In the genomic region with DNA sequence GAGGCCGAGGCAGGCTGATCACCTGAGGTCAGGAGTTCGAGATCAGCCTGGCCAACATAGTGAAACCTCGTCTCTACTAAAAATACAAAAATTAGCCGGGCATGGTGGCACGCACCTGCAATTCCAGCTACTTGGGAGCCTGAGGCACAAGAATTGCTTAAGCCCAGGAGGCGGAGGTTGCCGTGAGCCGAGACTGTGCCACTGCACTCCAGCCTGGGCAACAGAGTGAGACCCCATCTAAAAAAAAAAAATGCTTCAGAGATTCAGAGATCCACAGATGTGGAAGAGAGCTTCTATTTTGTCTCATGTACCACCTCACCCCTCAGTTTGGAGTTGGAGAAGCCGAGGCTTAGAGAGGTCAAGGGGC, we compare ENCODE assay signal across 6 cellular contexts. TPM values are rescaled to one million over a fixed set of nuclear protein-coding genes. Genes with fewer than 3 reads are reported as not detected.
DNase-seq lines count a peak whose midpoint lies in the region; ATAC-seq and TF ChIP-seq lines count a peak whose summit lies in the region.
"Not testable (repeated sequence)": the region's sequence is repeated elsewhere in the genome, so short reads cannot be mapped to it uniquely, and the experiment has no call there.

No MANE protein-coding gene starts in this region.

- not testable (repeated sequence) for H3K4me3 Mint-ChIP-seq in GM23338
- peak overlapping the region; percentile 80 for H3K4me3 Mint-ChIP-seq in osteocyte (ENCODE audit: unreplicated experiment)

- not testable (repeated sequence) for TF ChIP-seq CTCF in GM23338 (conservative IDR thresholded peaks at IDR 0.05; ENCODE audit: low read depth in 2 of 2); VCaP (conservative IDR thresholded peaks at IDR 0.05); brain microvascular endothelial cell (IDR thresholded peaks at IDR 0.05; ENCODE audit: low read depth, low read length, missing control alignments); osteocyte (IDR thresholded peaks at IDR 0.05)

- not testable (repeated sequence) for H3K9me3 ChIP-seq in right cardiac atrium (ENCODE audit: control insufficient read depth, low read length)

- ATAC-seq in GM23338, right cardiac atrium: not testable (repeated sequence)

- H2AFZ ChIP-seq in GM23338: not testable (repeated sequence)

- in situ Hi-C loops in brain microvascular endothelial cell (cut with HindIII; ENCODE audit: low pct_ligation_motif_present, low sequenced_read_pairs): not testable (repeated sequence)

- 69% methylated on average over 9 of the region's 9 CpGs for WGBS in right cardiac atrium
- 69% methylated on average over 9 of the region's 9 CpGs for WGBS in urinary bladder

- H3K4me3 ChIP-seq in GM23338 (peak overlapping the region; percentile 65; the same call in 1 of the 2 replicates), brain microvascular endothelial cell (ENCODE audit: low read depth, low read length) (peak overlapping the region; percentile 73), right cardiac atrium (ENCODE audit: low read length) (peak overlapping the region; percentile 47), urinary bladder (ENCODE audit: low read depth, low read length) (peak overlapping the region; percentile 77)

- peak overlapping the region; percentile 81; the same call in 1 of the 2 replicates for H3K4me2 ChIP-seq in GM23338

- not testable (repeated sequence) for H4K20me1 ChIP-seq in GM23338 (replicated peaks; ENCODE audit: insufficient read depth)

- H3K36me3 ChIP-seq in GM23338 (ENCODE audit: insufficient read depth); brain microvascular endothelial cell (replicated peaks); urinary bladder (ENCODE audit: insufficient read depth): not testable (repeated sequence)

- not testable (repeated sequence) for H3K9me2 ChIP-seq in GM23338 (ENCODE audit: insufficient read depth)

- peaks cover 24% of the 10 kb centered on the region; the same call in 1 of the 2 replicates for H3F3A ChIP-seq in GM23338 (replicated peaks; ENCODE audit: low read depth)

- H3K36me3 Mint-ChIP-seq in GM23338 (ENCODE audit: low read depth): peaks cover 19% of the 10 kb centered on the region
- H3K36me3 Mint-ChIP-seq in osteocyte (ENCODE audit: unreplicated experiment): not testable (repeated sequence)

- H3K27me3 Mint-ChIP-seq in GM23338 (ENCODE audit: insufficient read depth, low read depth, poor library complexity): peaks cover 22% of the 10 kb centered on the region
- not testable (repeated sequence) for H3K27me3 Mint-ChIP-seq in osteocyte (ENCODE audit: unreplicated experiment)

- not testable (repeated sequence) for H3K27ac ChIP-seq in GM23338 (ENCODE audit: low read depth); brain microvascular endothelial cell; urinary bladder (ENCODE audit: low read depth)
- H3K27ac ChIP-seq in VCaP: peak overlapping the region; percentile 65; the same call in 1 of the 2 replicates
- H3K27ac ChIP-seq in right cardiac atrium (ENCODE audit: low read length): peak overlapping the region; percentile 17

- H3K79me2 ChIP-seq in GM23338 (replicated peaks; ENCODE audit: insufficient read depth): not testable (repeated sequence)

- H3K27ac Mint-ChIP-seq in GM23338; osteocyte (ENCODE audit: unreplicated experiment): not testable (repeated sequence)

- intact Hi-C loops in right cardiac atrium (cut with DNase I): not testable (repeated sequence)

- peaks cover 21% of the 10 kb centered on the region for H3K4me1 Mint-ChIP-seq in GM23338
- H3K4me1 Mint-ChIP-seq in osteocyte (ENCODE audit: unreplicated experiment): peaks cover 26% of the 10 kb centered on the region

- not testable (repeated sequence) for DNase-seq in GM23338 (ENCODE audit: low spot score); brain microvascular endothelial cell; right cardiac atrium; osteocyte (ENCODE audit: extremely low spot score, unreplicated experiment)

- H3K4me1 ChIP-seq in GM23338 (ENCODE audit: insufficient read depth); right cardiac atrium (ENCODE audit: control insufficient read depth, insufficient read depth, low read length); urinary bladder (ENCODE audit: insufficient read depth): not testable (repeated sequence)

- H3K9me3 Mint-ChIP-seq in GM23338; osteocyte (ENCODE audit: unreplicated experiment): not testable (repeated sequence)

- not testable (repeated sequence) for H3K27me3 ChIP-seq in GM23338 (ENCODE audit: insufficient read depth); brain microvascular endothelial cell (replicated peaks); right cardiac atrium (ENCODE audit: control insufficient read depth, insufficient read depth)

RNA-seq across cellular contexts. Expression of a gene that starts 0.5 kb away (rescaled TPM):
- 0.49 TPM in 1 of 2 replicates, not detected in the other for total RNA-seq in GM23338 (2014; rRNA removed; shearing (Covaris generic))
- polyA plus RNA-seq in GM23338 (2016; fragmentation: Nextera tagmentation; extraction: Ambion mirVana) (1.8 and 3.3 TPM in 2 replicates), right cardiac atrium (6.6 TPM), urinary bladder (18.8 TPM)
- total RNA-seq in right cardiac atrium (1 to 10 TPM; 4.4 to 6.8 (median 4.9) TPM), osteocyte (10.8 and 11.3 TPM in 2 replicates), urinary bladder (3.4 TPM)

RNA-seq across cellular contexts. Expression of a gene that starts 13.9 kb away (rescaled TPM):
- total RNA-seq in GM23338 (2014; rRNA removed; shearing (Covaris generic)): 2,007 and 2,412 TPM in 2 replicates
- polyA plus RNA-seq in GM23338 (2016; fragmentation: Nextera tagmentation; extraction: Ambion mirVana) (2,105 and 2,261 TPM in 2 replicates), right cardiac atrium (1,392 TPM), urinary bladder (3,726 TPM)
- total RNA-seq in right cardiac atrium (1,000 to 10,000 TPM; 1,399 to 1,753 (median 1,480) TPM), osteocyte (2,592 and 2,617 TPM in 2 replicates), urinary bladder (2,198 TPM)

RNA-seq across cellular contexts. Expression of a gene that starts 20.5 kb away (rescaled TPM):
- 57.3 and 62.3 TPM in 2 replicates for total RNA-seq in GM23338 (2014; rRNA removed; shearing (Covaris generic))
- polyA plus RNA-seq in GM23338 (2016; fragmentation: Nextera tagmentation; extraction: Ambion mirVana): 16.8 and 20.0 TPM in 2 replicates
- total RNA-seq in right cardiac atrium: 10 to 100 TPM; 11.1 to 17.7 (median 11.9) TPM
- polyA plus RNA-seq in right cardiac atrium: 9.3 TPM
- 31.8 and 34.0 TPM in 2 replicates for total RNA-seq in osteocyte
- 14.2 TPM for total RNA-seq in urinary bladder
- polyA plus RNA-seq in urinary bladder: 34.7 TPM

RNA-seq across cellular contexts. Expression of a gene that starts 21.9 kb away (rescaled TPM):
- total RNA-seq in GM23338 (2014; rRNA removed; shearing (Covaris generic)): 147 and 164 TPM in 2 replicates
- polyA plus RNA-seq in GM23338 (2016; fragmentation: Nextera tagmentation; extraction: Ambion mirVana): 93.6 and 103 TPM in 2 replicates
- total RNA-seq in right cardiac atrium: 10 to 100 TPM; 35.2 to 43.8 (median 38.2) TPM
- polyA plus RNA-seq in right cardiac atrium: 34.9 TPM
- 80.2 and 84.5 TPM in 2 replicates for total RNA-seq in osteocyte
- total RNA-seq in urinary bladder: 49.6 TPM
- polyA plus RNA-seq in urinary bladder: 69.6 TPM

RNA-seq across cellular contexts. Expression of a gene that starts 22.8 kb away (rescaled TPM):
- 4,006 and 4,643 TPM in 2 replicates for total RNA-seq in GM23338 (2014; rRNA removed; shearing (Covaris generic))
- polyA plus RNA-seq in GM23338 (2016; fragmentation: Nextera tagmentation; extraction: Ambion mirVana) (2,646 and 2,793 TPM in 2 replicates), right cardiac atrium (2,599 TPM), urinary bladder (3,946 TPM)
- total RNA-seq in right cardiac atrium (1,000 to 10,000 TPM; 1,034 to 1,270 (median 1,120) TPM), osteocyte (1,892 and 1,912 TPM in 2 replicates), urinary bladder (1,853 TPM)
